Comparison of ENCODE assay signal across 9 cellular contexts in the genomic region with DNA sequence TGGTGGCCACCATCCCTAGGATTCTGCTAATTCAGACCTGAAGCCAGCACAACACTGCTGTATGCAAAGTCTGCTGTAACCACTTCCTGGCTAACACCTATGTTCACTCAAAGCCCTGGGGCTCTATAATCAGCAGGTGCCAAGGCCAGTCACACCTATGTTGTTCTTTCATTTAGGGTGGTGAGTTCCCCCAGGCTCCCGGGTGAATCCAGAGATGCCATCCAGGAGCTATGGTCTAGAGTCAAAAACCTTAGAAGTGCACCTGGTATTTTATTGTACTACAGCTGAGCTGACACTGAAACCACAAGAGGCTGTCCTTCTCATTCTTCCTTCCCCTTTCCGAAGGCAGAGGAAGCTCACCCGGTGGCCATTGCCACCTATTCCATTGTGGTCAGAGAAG. TPM values are rescaled to one million over a fixed set of nuclear protein-coding genes. Genes with fewer than 3 reads are reported as not detected.
A peak's percentile ranks its signal among the peaks of the same experiment; 100 is the strongest.
DNase-seq lines count a peak whose midpoint lies in the region; ATAC-seq and TF ChIP-seq lines count a peak whose summit lies in the region.
"Had no signal": no experiment of that assay in that cellular context is flagged by ENCODE, and none has a peak within 500 bp of the region (broad histone marks: within the 10 kb centered on the region; RNA-seq: fewer than 3 reads in every experiment).

No MANE protein-coding gene starts in this region.

- no peaks in the 10 kb centered on the region for H3K36me3 Mint-ChIP-seq in central memory CD8-positive, alpha-beta T cell (ENCODE audit: insufficient read depth)
- H3K36me3 Mint-ChIP-seq in Calu3 (ENCODE audit: insufficient read depth, unreplicated experiment), result peaks cover 6% of the 10 kb centered on the region

- no peaks in the 10 kb centered on the region for H3K4me1 ChIP-seq in SJCRH30

- no peak for TF ChIP-seq CTCF in Calu3 (IDR thresholded peaks at IDR 0.05; ENCODE audit: unreplicated experiment)

- no peaks in the 10 kb centered on the region for H3K27me3 ChIP-seq in SJCRH30

- no peaks in the 10 kb centered on the region for H3K9me3 ChIP-seq in SJCRH30 (replicated peaks)

- H3K36me3 ChIP-seq in SJCRH30, result no peaks in the 10 kb centered on the region

- DNase-seq in central memory CD8-positive, alpha-beta T cell (ENCODE audit: low spot score in 2 of 2), result no peak
- DNase-seq in SJCRH30, result no peak
- DNase-seq in Calu3, result no peak
- DNase-seq in NCI-H1694 (lab: John Stamatoyannopoulos, UW), result no peak
- DNase-seq in mesenteric fat pad (ENCODE audit: low spot score), result no peak

- H3K4me3 ChIP-seq in SJCRH30, result no peak overlapping the region

- CTCF ChIA-PET in Calu3 (lab: Charles Lee), result no interaction called here

- H3K27ac Mint-ChIP-seq in central memory CD8-positive, alpha-beta T cell (ENCODE audit: low read depth), result no peak overlapping the region
- no peak overlapping the region for H3K27ac Mint-ChIP-seq in Calu3 (ENCODE audit: unreplicated experiment)

- intact Hi-C loops in Calu3 (cut with micrococcal nuclease; ENCODE audit: unreplicated experiment), result no loop called here

- H3K4me3 Mint-ChIP-seq in central memory CD8-positive, alpha-beta T cell, result no peak overlapping the region
- H3K4me3 Mint-ChIP-seq in Calu3 (ENCODE audit: low read depth, unreplicated experiment), result no peak overlapping the region
- H3K4me3 Mint-ChIP-seq: neural crest cell had no signal

- H3K27ac ChIP-seq in SJCRH30, result no peak overlapping the region

- no peaks in the 10 kb centered on the region for H3K4me1 Mint-ChIP-seq in central memory CD8-positive, alpha-beta T cell
- H3K4me1 Mint-ChIP-seq in Calu3 (ENCODE audit: low read depth, unreplicated experiment), result no peaks in the 10 kb centered on the region
- H3K4me1 Mint-ChIP-seq: neural crest cell had no signal

- ATAC-seq in GM18502 (IDR thresholded peaks at IDR 0.05; ENCODE audit: poor library complexity, unreplicated experiment) (peak; percentile 96), GM21360 (IDR thresholded peaks at IDR 0.05; ENCODE audit: unreplicated experiment) (peak; percentile 84), HG03520 (IDR thresholded peaks at IDR 0.05; ENCODE audit: unreplicated experiment) (peak; percentile 96)
- ATAC-seq in central memory CD8-positive, alpha-beta T cell (replicated peaks; ENCODE audit: extremely low read depth, poor library complexity, severe bottlenecking), result peak; percentile 73

- no peaks in the 10 kb centered on the region for H3K9me3 Mint-ChIP-seq in central memory CD8-positive, alpha-beta T cell
- peaks cover 10% of the 10 kb centered on the region for H3K9me3 Mint-ChIP-seq in Calu3 (ENCODE audit: low read depth, unreplicated experiment)

- BruUV-seq in Calu3 (replicated peaks; lab: Mats Ljungman, UMichigan), result no TSS peak

- H3K27me3 Mint-ChIP-seq in central memory CD8-positive, alpha-beta T cell, result no peaks in the 10 kb centered on the region
- H3K27me3 Mint-ChIP-seq in Calu3 (ENCODE audit: unreplicated experiment), result no peaks in the 10 kb centered on the region

RNA-seq across cellular contexts. Expression of gene CCDC141, which starts 46.2 kb away (rescaled TPM):
- total RNA-seq in SJCRH30 (2014; rRNA removed; shearing (Covaris generic)), result 5.3 and 5.5 TPM in 2 replicates
- total RNA-seq in Calu3 (2022) (0.07 and 0.34 TPM in 2 replicates), mesenteric fat pad (6.4 TPM)
- total RNA-seq: neural crest cell had no signal
